8 cellular contexts compared by ENCODE assay signal in the genomic region with DNA sequence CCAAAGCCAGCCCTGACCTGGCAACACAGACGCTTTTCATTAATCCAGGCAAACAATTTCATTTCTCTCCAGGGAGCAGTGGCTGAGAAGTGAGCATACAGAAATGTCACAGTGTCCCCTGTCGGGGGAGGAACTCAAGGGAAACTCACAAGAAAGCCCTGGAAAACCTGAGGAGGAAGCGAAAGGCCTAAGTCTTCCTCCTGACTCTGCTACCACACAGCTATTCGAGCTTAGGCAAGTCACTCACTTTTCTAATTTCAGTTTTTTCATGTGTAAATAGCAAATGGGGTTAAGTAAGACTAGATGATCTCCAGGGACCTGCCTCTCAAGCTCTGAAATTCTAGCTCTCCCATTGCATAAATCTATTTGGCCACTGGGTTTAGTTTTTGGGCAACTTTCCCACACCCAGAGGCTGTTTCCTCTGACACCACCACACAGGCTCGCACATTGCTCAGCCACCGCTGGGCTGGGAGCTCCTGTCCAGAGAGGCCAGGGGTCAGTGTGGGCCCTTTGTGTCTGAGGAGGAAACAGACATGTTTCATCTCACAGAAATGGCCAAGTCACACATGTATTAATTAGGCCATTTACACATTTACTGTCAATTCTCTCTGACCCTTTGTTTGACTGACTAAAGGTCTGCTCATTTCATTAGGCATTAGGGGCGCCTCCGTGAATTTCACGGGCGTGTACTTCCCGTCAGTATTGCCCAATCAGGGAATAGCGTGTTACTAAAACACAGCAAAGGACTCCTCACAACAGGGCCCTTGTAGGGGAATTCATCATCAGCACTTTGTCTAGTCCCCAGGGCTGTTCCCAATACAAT. TPM values are rescaled to one million over a fixed set of nuclear protein-coding genes. Genes with fewer than 3 reads are reported as not detected.
A peak's percentile ranks its signal among the peaks of the same experiment; 100 is the strongest.
DNase-seq lines count a peak whose midpoint lies in the region; ATAC-seq and TF ChIP-seq lines count a peak whose summit lies in the region.

No MANE protein-coding gene starts in this region.

- peaks cover 62% of the 10 kb centered on the region for H3K4me1 ChIP-seq in PC-9 (replicated peaks; ENCODE audit: insufficient read depth)
- H3K4me1 ChIP-seq in effector memory CD4-positive, alpha-beta T cell (ENCODE audit: control insufficient read depth, insufficient read depth, low read length, poor library complexity, severe bottlenecking) = no peaks in the 10 kb centered on the region
- peaks cover 30 to 57% of the 10 kb centered on the region in 2 donors for H3K4me1 ChIP-seq in muscle layer of duodenum (ENCODE audit: control insufficient read depth in 1 of 2, insufficient read depth in 2 of 2, low read length in 2 of 2)

- no peaks in the 10 kb centered on the region for H4K20me1 ChIP-seq in PC-9 (ENCODE audit: insufficient read depth)

- no peaks in the 10 kb centered on the region for H3K9me3 Mint-ChIP-seq in activated CD8-positive, alpha-beta memory T cell treated with anti-CD3 and anti-CD28 coated beads, Interleukin-2, amount 10 ng/mL, durations not matched to agents 7 days and 5 days (ENCODE audit: low read depth)

- H3K36me3 ChIP-seq in PC-9 (ENCODE audit: low read depth) = peaks cover 31% of the 10 kb centered on the region
- H3K36me3 ChIP-seq in effector memory CD4-positive, alpha-beta T cell (ENCODE audit: control insufficient read depth, insufficient read depth, low read length) = peaks cover 93% of the 10 kb centered on the region
- H3K36me3 ChIP-seq in muscle layer of duodenum (ENCODE audit: control insufficient read depth in 1 of 2, insufficient read depth in 2 of 2, low read length in 2 of 2) = peaks cover 69 to 72% of the 10 kb centered on the region in 2 donors
- peaks cover 59% of the 10 kb centered on the region for H3K36me3 ChIP-seq in WERI-Rb-1

- TF ChIP-seq CTCF in PC-9 (conservative IDR thresholded peaks at IDR 0.05) (peak; percentile 49; the same call in 1 of the 2 replicates), WERI-Rb-1 (IDR thresholded peaks at IDR 0.05; ENCODE audit: low read depth, low read length) (no peak)

- peaks cover 61% of the 10 kb centered on the region for H3K36me3 Mint-ChIP-seq in activated CD8-positive, alpha-beta memory T cell treated with anti-CD3 and anti-CD28 coated beads, Interleukin-2, amount 10 ng/mL, durations not matched to agents 7 days and 5 days

- peak overlapping the region; percentile 9 for H3K4me3 Mint-ChIP-seq in activated CD8-positive, alpha-beta memory T cell treated with anti-CD3 and anti-CD28 coated beads, Interleukin-2, amount 10 ng/mL, durations not matched to agents 7 days and 5 days

- peak overlapping the region; percentile 79 for H3K27ac Mint-ChIP-seq in activated CD8-positive, alpha-beta memory T cell treated with anti-CD3 and anti-CD28 coated beads, Interleukin-2, amount 10 ng/mL, durations not matched to agents 7 days and 5 days

- no peak for DNase-seq in activated CD8-positive, alpha-beta memory T cell treated with anti-CD3 and anti-CD28 coated beads, Interleukin-2, amount 10 ng/mL, durations not matched to agents 7 days and 5 days
- DNase-seq in activated CD8-positive, alpha-beta memory T cell treated with anti-CD3 and anti-CD28 coated beads, Interleukin-2, amount 50 U/mL, for 48 hours = no peak
- DNase-seq in PC-9 = peak; percentile 90 to 98
- no peak for DNase-seq in effector memory CD4-positive, alpha-beta T cell
- DNase-seq in WERI-Rb-1 = no peak
- no peak for DNase-seq in DMS114 treated with DMSO at 0.1 percent for 48 hours (lab: John Stamatoyannopoulos, UW; ENCODE audit: unreplicated experiment)

- no peaks in the 10 kb centered on the region for H3K27me3 Mint-ChIP-seq in activated CD8-positive, alpha-beta memory T cell treated with anti-CD3 and anti-CD28 coated beads, Interleukin-2, amount 10 ng/mL, durations not matched to agents 7 days and 5 days

- no peaks in the 10 kb centered on the region for H3K27me3 ChIP-seq in PC-9 (ENCODE audit: insufficient read depth, low read depth)
- no peaks in the 10 kb centered on the region for H3K27me3 ChIP-seq in effector memory CD4-positive, alpha-beta T cell (replicated peaks; ENCODE audit: control insufficient read depth, insufficient read depth, low read length, poor library complexity, severe bottlenecking)
- no peaks in the 10 kb centered on the region for H3K27me3 ChIP-seq in muscle layer of duodenum (ENCODE audit: low read depth, low read length)
- no peaks in the 10 kb centered on the region for H3K27me3 ChIP-seq in WERI-Rb-1 (ENCODE audit: insufficient read depth, low read depth, severe bottlenecking)

- H3K4me2 ChIP-seq in PC-9 = peak overlapping the region; percentile 68

- ATAC-seq in activated CD8-positive, alpha-beta memory T cell treated with anti-CD3 and anti-CD28 coated beads, Interleukin-2, amount 10 ng/mL, durations not matched to agents 7 days and 5 days = peak; percentile 4
- no peak for ATAC-seq in GM21528 (IDR thresholded peaks at IDR 0.05; ENCODE audit: low FRiP score, unreplicated experiment)

- POLR2A ChIA-PET in PC-9 (lab: Charles Lee; ENCODE audit: unreplicated experiment) = interaction anchor here (0.6 to 1.0 kb wide), 5 partner anchors 8 to 543 kb away, joined by 5 to 16 read pairs (median 7); a partner anchor contains a TSS

- intact Hi-C loops in PC-9 (cut with micrococcal nuclease; ENCODE audit: unreplicated experiment) = loop anchor here (1.0 to 10.0 kb wide), 7 partner anchors 36 to 552 kb away; a partner anchor contains a TSS

- H3K4me1 Mint-ChIP-seq in activated CD8-positive, alpha-beta memory T cell treated with anti-CD3 and anti-CD28 coated beads, Interleukin-2, amount 10 ng/mL, durations not matched to agents 7 days and 5 days = peaks cover 42% of the 10 kb centered on the region

- H3K79me2 ChIP-seq in PC-9 (ENCODE audit: low read depth) = peaks cover 33% of the 10 kb centered on the region

- peak overlapping the region; percentile 20 for H3K4me3 ChIP-seq in PC-9
- H3K4me3 ChIP-seq in effector memory CD4-positive, alpha-beta T cell (ENCODE audit: insufficient read depth, low read depth, low read length, poor library complexity, severe bottlenecking) = no peak overlapping the region
- H3K4me3 ChIP-seq in muscle layer of duodenum (ENCODE audit: low read depth in 1 of 2, low read length in 2 of 2) = no peak overlapping the region
- no peak overlapping the region for H3K4me3 ChIP-seq in WERI-Rb-1 (ENCODE audit: low read depth, low read length)

- H3K27ac ChIP-seq in PC-9 = peak overlapping the region; percentile 88
- H3K27ac ChIP-seq in effector memory CD4-positive, alpha-beta T cell (ENCODE audit: insufficient read depth, low read length, poor library complexity, severe bottlenecking) = peak overlapping the region; percentile 48
- H3K27ac ChIP-seq in muscle layer of duodenum (ENCODE audit: low read length) = peak overlapping the region; percentile 82
- no peak overlapping the region for H3K27ac ChIP-seq in WERI-Rb-1

- H3K9me3 ChIP-seq in PC-9 (ENCODE audit: insufficient read depth, low read depth) (no peaks in the 10 kb centered on the region), muscle layer of duodenum (ENCODE audit: control insufficient read depth in 1 of 2, low read length in 2 of 2) (no peaks in the 10 kb centered on the region), WERI-Rb-1 (ENCODE audit: severe bottlenecking) (no peaks in the 10 kb centered on the region)
- no peaks in the 10 kb centered on the region for H3K9me3 ChIP-seq in effector memory CD4-positive, alpha-beta T cell (ENCODE audit: control insufficient read depth, low read length)

- CTCF ChIA-PET in activated CD8-positive, alpha-beta memory T cell treated with anti-CD3 and anti-CD28 coated beads, Interleukin-2, amount 10 ng/mL, durations not matched to agents 7 days and 5 days (lab: Charles Lee) = interaction anchor here (0.9 to 1.6 kb wide), 7 partner anchors 8 to 102 kb away, joined by 3 to 5 read pairs (median 3); no protein-coding TSS in a partner anchor
- CTCF ChIA-PET in PC-9 (lab: Charles Lee) = interaction anchor here (0.5 to 1.4 kb wide), 4 partner anchors 17 to 534 kb away, joined by 4 to 9 read pairs (median 5); no protein-coding TSS in a partner anchor

- H2AFZ ChIP-seq in PC-9 = no peak overlapping the region

- TSS peak; percentile 20 for BruUV-seq in PC-9 (replicated peaks; lab: Mats Ljungman, UMichigan)

- no peaks in the 10 kb centered on the region for H3K9me2 ChIP-seq in PC-9 (ENCODE audit: insufficient read depth)

- peaks cover 58% of the 10 kb centered on the region for H3F3A ChIP-seq in PC-9 (ENCODE audit: insufficient read depth, low read depth)

RNA-seq across cellular contexts. Expression of a gene that starts 9.8 kb away (rescaled TPM):
- 10 to 100 TPM; 27.1 to 36.6 TPM for total RNA-seq in activated CD8-positive, alpha-beta memory T cell treated with anti-CD3 and anti-CD28 coated beads, Interleukin-2, amount 10 ng/mL, durations not matched to agents 7 days and 5 days
- 13.6 and 16.8 TPM in 2 replicates for total RNA-seq in PC-9 (2021)

Comparison
In these comparisons a context has a peak if more than half of its experiments do, and no peak if none do; other contexts are left out.
1. DNase-seq: peak in PC-9 (2 of 2); none in activated CD8-positive, alpha-beta memory T cell treated with anti-CD3 and anti-CD28 coated beads, Interleukin-2, amount 10 ng/mL, durations not matched to agents 7 days and 5 days (single experiment), activated CD8-positive, alpha-beta memory T cell treated with anti-CD3 and anti-CD28 coated beads, Interleukin-2, amount 50 U/mL, for 48 hours (single experiment), effector memory CD4-positive, alpha-beta T cell (0 of 3), WERI-Rb-1 (single experiment) and DMS114 treated with DMSO at 0.1 percent for 48 hours (single experiment).